ENCODE assay signal across 8 cellular contexts in genomic region chr6:156777866-156778614, GRCh38. TPM values are rescaled to one million over a fixed set of nuclear protein-coding genes. Genes with fewer than 3 reads are reported as not detected.
A peak's percentile ranks its signal among the peaks of the same experiment; 100 is the strongest.
DNase-seq lines count a peak whose midpoint lies in the region; ATAC-seq, FAIRE-seq and TF ChIP-seq lines count a peak whose summit lies in the region.

No MANE protein-coding gene starts in this region.

- TF ChIP-seq RAD21 in A549 (conservative IDR thresholded peaks at IDR 0.05 in 1 of 2, IDR thresholded peaks at IDR 0.05 in 1 of 2) (no peak), SK-N-SH (IDR thresholded peaks at IDR 0.05; ENCODE audit: low read length) (no peak)

- peaks cover 41% of the 10 kb centered on the region for H3K4me1 ChIP-seq in A549
- peaks cover 12 to 17% of the 10 kb centered on the region in 2 experiments; a peak in 3 of 4 replicates for H3K4me1 ChIP-seq in SK-N-SH (ENCODE audit: control insufficient read depth in 1 of 2, insufficient read depth in 2 of 2, low read depth in 1 of 2, low read length in 1 of 2)
- H3K4me1 ChIP-seq in right cardiac atrium (ENCODE audit: control insufficient read depth, insufficient read depth, low read length): no peaks in the 10 kb centered on the region

- POLR2A ChIA-PET in A549 (lab: Yijun Ruan, JAX) (interaction anchor here (1.2 to 2.5 kb wide), 2 partner anchors 58 to 92 kb away, joined by 6 to 17 read pairs; no protein-coding TSS in a partner anchor), SK-N-SH (lab: Yijun Ruan, JAX) (interaction anchor here (0.6 to 3.3 kb wide), 8 partner anchors 84 to 749 kb away, joined by 3 to 15 read pairs (median 4); no protein-coding TSS in a partner anchor)

- no peak overlapping the region for H2AFZ ChIP-seq in SK-N-SH (ENCODE audit: low read depth)

- intact Hi-C loops in right cardiac atrium (cut with DNase I): loop anchor here (2.0 to 10.0 kb wide), 6 partner anchors 91 to 244 kb away; no protein-coding TSS in a partner anchor

- TF ChIP-seq CTCF in A549 (IDR thresholded peaks at IDR 0.05) (no peak), SK-N-SH (IDR thresholded peaks at IDR 0.05) (no peak), retinal pigment epithelial cell (conservative IDR thresholded peaks at IDR 0.05; ENCODE audit: low read depth, low read length) (no peak)

- peaks cover 64% of the 10 kb centered on the region for H3K79me2 ChIP-seq in SK-N-SH (ENCODE audit: insufficient read depth)

- H3K27me3 Mint-ChIP-seq in activated naive CD8-positive, alpha-beta T cell treated with anti-CD3 and anti-CD28 coated beads, Interleukin-2, amount 50 U/mL, for 24 hours: no peaks in the 10 kb centered on the region

- no peak for TF ChIP-seq EP300 in A549 (IDR thresholded peaks at IDR 0.05)
- TF ChIP-seq EP300 in SK-N-SH (IDR thresholded peaks at IDR 0.05; ENCODE audit: borderline replicate concordance in 1 of 2, low read depth in 1 of 2, low read length in 1 of 2): no peak

- DNase-seq in A549 (ENCODE audit: low read depth in 1 of 2, low spot score in 1 of 2) (peak; percentile 21 to 61), SK-N-SH (peak; percentile 84), right cardiac atrium (peak; percentile 58 to 86 (median 85)), retinal pigment epithelial cell (ENCODE audit: low read depth) (no peak), dedifferentiated amniotic fluid mesenchymal stem cell (ENCODE audit: extremely low spot score) (no peak)
- DNase-seq in activated naive CD8-positive, alpha-beta T cell treated with anti-CD3 and anti-CD28 coated beads, Interleukin-2, amount 50 U/mL, for 24 hours: peak; percentile 61

- ATAC-seq in A549 (peak; percentile 57 to 68), GM18511 (IDR thresholded peaks at IDR 0.05; ENCODE audit: unreplicated experiment) (peak; percentile 2), HG03439 (IDR thresholded peaks at IDR 0.05; ENCODE audit: unreplicated experiment) (peak; percentile 11), right cardiac atrium (peak; percentile 36 to 52)
- ATAC-seq in activated naive CD8-positive, alpha-beta T cell treated with anti-CD3 and anti-CD28 coated beads, Interleukin-2, amount 50 U/mL, for 24 hours: peak; percentile 29

- CTCF ChIA-PET in A549 (lab: Yijun Ruan, JAX): interaction anchor here (1.2 kb wide), 1 partner anchor 49 kb away, joined by 5 read pairs; no protein-coding TSS in a partner anchor
- CTCF ChIA-PET in SK-N-SH (lab: Yijun Ruan, JAX): interaction anchor here (0.6 to 1.4 kb wide), 4 partner anchors 13 to 363 kb away, joined by 3 to 4 read pairs (median 4); no protein-coding TSS in a partner anchor

- peaks cover 21% of the 10 kb centered on the region for H3F3A ChIP-seq in SK-N-SH (replicated peaks; ENCODE audit: insufficient read depth)

- no peak for FAIRE-seq in A549 (lab: Jason Lieb, UNC)

- peak overlapping the region; percentile 80 for H3K27ac Mint-ChIP-seq in activated naive CD8-positive, alpha-beta T cell treated with anti-CD3 and anti-CD28 coated beads, Interleukin-2, amount 50 U/mL, for 24 hours

- H3K36me3 ChIP-seq in SK-N-SH (replicated peaks in 1 of 2; ENCODE audit: control insufficient read depth in 1 of 2, insufficient read depth in 2 of 2, low read length in 1 of 2): peaks cover 0 to 1% of the 10 kb centered on the region in 2 experiments

- no peaks in the 10 kb centered on the region for H3K9me3 Mint-ChIP-seq in activated naive CD8-positive, alpha-beta T cell treated with anti-CD3 and anti-CD28 coated beads, Interleukin-2, amount 50 U/mL, for 24 hours

- H4K20me1 ChIP-seq in SK-N-SH (ENCODE audit: insufficient read depth): peaks cover 29% of the 10 kb centered on the region

- H3K27ac ChIP-seq in A549: peak overlapping the region; percentile 98 to 100
- peak overlapping the region; percentile 81 to 99 for H3K27ac ChIP-seq in SK-N-SH (ENCODE audit: low read depth in 2 of 2, low read length in 1 of 2)
- peak overlapping the region; percentile 87 for H3K27ac ChIP-seq in right cardiac atrium (ENCODE audit: low read length)

- H3K4me1 Mint-ChIP-seq in activated naive CD8-positive, alpha-beta T cell treated with anti-CD3 and anti-CD28 coated beads, Interleukin-2, amount 50 U/mL, for 24 hours: peaks cover 51% of the 10 kb centered on the region

- H3K4me3 ChIP-seq in A549 (peak overlapping the region; percentile 87), SK-N-SH (ENCODE audit: low read depth in 2 of 2, low read length in 1 of 2) (peak overlapping the region; percentile 66 to 75), right cardiac atrium (ENCODE audit: low read length) (peak overlapping the region; percentile 100), retinal pigment epithelial cell (ENCODE audit: low read length) (peak overlapping the region; percentile 94)

- H3K27me3 ChIP-seq in SK-N-SH (ENCODE audit: insufficient read depth) (no peaks in the 10 kb centered on the region), right cardiac atrium (ENCODE audit: control insufficient read depth, insufficient read depth) (no peaks in the 10 kb centered on the region)

- H3K9me2 ChIP-seq in SK-N-SH: no peaks in the 10 kb centered on the region

- peak overlapping the region; percentile 89 for H3K9ac ChIP-seq in SK-N-SH

- WGBS in A549 (ENCODE audit: missing lambda C conversion rate): 6% methylated on average over 12 of the region's 85 CpGs
- WGBS in SK-N-SH (ENCODE audit: low lambda C conversion rate): 1% methylated on average over 17 of the region's 85 CpGs
- WGBS in right cardiac atrium: under 1% methylated on average over 84 of the region's 85 CpGs

- H3K9me3 ChIP-seq in A549 (no peaks in the 10 kb centered on the region), SK-N-SH (no peaks in the 10 kb centered on the region), right cardiac atrium (ENCODE audit: control insufficient read depth, low read length) (no peaks in the 10 kb centered on the region)

- H3K4me3 Mint-ChIP-seq in activated naive CD8-positive, alpha-beta T cell treated with anti-CD3 and anti-CD28 coated beads, Interleukin-2, amount 50 U/mL, for 24 hours: peak overlapping the region; percentile 80

- H3K36me3 Mint-ChIP-seq in activated naive CD8-positive, alpha-beta T cell treated with anti-CD3 and anti-CD28 coated beads, Interleukin-2, amount 50 U/mL, for 24 hours (ENCODE audit: low read depth): no peaks in the 10 kb centered on the region

- no peak; the same call in 1 of the 2 replicates for TF ChIP-seq POLR2A in A549 (IDR thresholded peaks at IDR 0.05; ENCODE audit: low read length)

- peak overlapping the region; percentile 78 for H3K4me2 ChIP-seq in A549
- H3K4me2 ChIP-seq in SK-N-SH: peak overlapping the region; percentile 70; the same call in 1 of the 2 replicates

TF ChIP-seq in A549, 52 proteins besides CTCF, POLR2A, EP300 and RAD21:
- no peak for TF ChIP-seq NR3C1 (IDR thresholded peaks at IDR 0.05)
- TF ChIP-seq HOXA7 (CRISPR knock-in tag; IDR thresholded peaks at IDR 0.05): no peak
- TF ChIP-seq PHF8 (IDR thresholded peaks at IDR 0.05; ENCODE audit: borderline replicate concordance, low read depth): peak; percentile 11
- TF ChIP-seq FOSB (CRISPR knock-in tag; IDR thresholded peaks at IDR 0.05): no peak
- TF ChIP-seq POLR2AphosphoS2 (conservative IDR thresholded peaks at IDR 0.05; ENCODE audit: low read length): no peak
- TF ChIP-seq JUN (IDR thresholded peaks at IDR 0.05): peak in 1 of 2 experiments; percentile 30; a peak in 1 of 5 replicates
- no peak for TF ChIP-seq BCL3 (IDR thresholded peaks at IDR 0.05)
- TF ChIP-seq EHF (CRISPR knock-in tag; IDR thresholded peaks at IDR 0.05): no peak
TF ChIP-seq in A549: peak in this region for 2.

TF ChIP-seq in SK-N-SH, 30 proteins besides CTCF, POLR2A, EP300 and RAD21:
- TF ChIP-seq SIN3A (IDR thresholded peaks at IDR 0.05; ENCODE audit: borderline replicate concordance, low read depth, low read length) (peak; percentile 4; the same call in 1 of the 2 replicates), USF2 (IDR thresholded peaks at IDR 0.05; ENCODE audit: borderline replicate concordance, low read depth, low read length) (no peak)

RNA-seq across cellular contexts. Expression of gene ARID1B, which starts 0.9 kb away (rescaled TPM):
- polyA plus RNA-seq in A549 (2011; rRNA removed) (16.3 and 19.2 TPM in 2 replicates), A549 (2017; fragmentation: RNase III; extraction: RNeasy Plus Mini Kit Qiagen cat#74134 plus additional on column Dnase treatment) (13.5 to 14.3 TPM (median 14.1 TPM) in 3 replicates), SK-N-SH (2012; rRNA removed) (13.2 and 13.6 TPM in 2 replicates), right cardiac atrium (18.3 TPM)
- 10.8 and 12.2 TPM in 2 replicates for polyA plus RNA-seq in A549 (2012; cell fraction: cytosol; rRNA removed)
- 15.1 and 20.0 TPM in 2 replicates for polyA plus RNA-seq in A549 (2012; cell fraction: nucleus; rRNA removed)
- 93.0 and 94.2 TPM in 2 replicates for polyA minus RNA-seq in A549 (2011; rRNA and poly(A)+ RNA removed)
- polyA plus RNA-seq in SK-N-SH (2012; cell fraction: cytosol; rRNA removed): 11.5 and 14.7 TPM in 2 replicates
- polyA plus RNA-seq in SK-N-SH (2012; cell fraction: nucleus; rRNA removed): 24.0 and 33.9 TPM in 2 replicates
- total RNA-seq in right cardiac atrium: 10 to 100 TPM; 52.3 to 59.6 (median 54.2) TPM

Comparison
In these comparisons a context has a peak if more than half of its experiments do, and no peak if none do; other contexts are left out.
1. ATAC-seq: peak in every context shown above with its lines; median percentile 62 in A549; 44 in right cardiac atrium; 29 in activated naive CD8-positive, alpha-beta T cell treated with anti-CD3 and anti-CD28 coated beads, Interleukin-2, amount 50 U/mL, for 24 hours; 11 in HG03439; 2 in GM18511.
2. DNase-seq: peak in A549 (2 of 2), SK-N-SH (single experiment), activated naive CD8-positive, alpha-beta T cell treated with anti-CD3 and anti-CD28 coated beads, Interleukin-2, amount 50 U/mL, for 24 hours (single experiment) and right cardiac atrium (3 of 3); none in retinal pigment epithelial cell (single experiment) and dedifferentiated amniotic fluid mesenchymal stem cell (single experiment).
3. Peak in every context shown above with its lines, with median percentiles within 50 percentile points of each other: H3K27ac ChIP-seq and H3K4me3 ChIP-seq.